In genomic region chr4:20623936-20624335, GRCh38 we compare ENCODE assay signal across 25 cellular contexts.
"Had no signal": no experiment of that assay in that cellular context is flagged by ENCODE, and none has a peak within 500 bp of the region (broad histone marks: within the 10 kb centered on the region; RNA-seq: fewer than 3 reads in every experiment).

No MANE protein-coding gene starts in this region.

- H3K27me3 ChIP-seq: breast epithelium, esophagus squamous epithelium, right atrium auricular region, suprapubic skin, transverse colon, vagina had no signal

- FAIRE-seq: astrocyte, small intestine had no signal

- H3K4me3 Mint-ChIP-seq: effector memory CD8-positive, alpha-beta T cell; natural killer cell treated with Interleukin-12 subunit alpha and Interleukin-12 subunit beta and Interleukin-15 and Interleukin-18, amount 100 ng/mL, for 72 hours; stimulated activated naive CD8-positive, alpha-beta T cell treated with anti-CD3 and anti-CD28 coated beads, Interleukin-15, amount 100 ng/mL, for 72 hours had no signal

- H3K27me3 Mint-ChIP-seq: progenitor cell of endocrine pancreas had no signal

- H3K27ac Mint-ChIP-seq: effector memory CD8-positive, alpha-beta T cell; natural killer cell treated with Interleukin-12 subunit alpha and Interleukin-12 subunit beta and Interleukin-15 and Interleukin-18, amount 100 ng/mL, for 72 hours; progenitor cell of endocrine pancreas had no signal

- H3K4me1 ChIP-seq: breast epithelium, esophagus squamous epithelium, right atrium auricular region, suprapubic skin, vagina had no signal

- H3K36me3 ChIP-seq: breast epithelium, esophagus squamous epithelium, right atrium auricular region, suprapubic skin, transverse colon, vagina had no signal

- ATAC-seq: effector memory CD8-positive, alpha-beta T cell; left cardiac atrium; natural killer cell treated with Interleukin-12 subunit alpha and Interleukin-12 subunit beta and Interleukin-15 and Interleukin-18, amount 100 ng/mL, for 72 hours; stimulated activated naive CD8-positive, alpha-beta T cell treated with anti-CD3 and anti-CD28 coated beads, Interleukin-15, amount 100 ng/mL, for 72 hours had no signal

- H3K4me3 ChIP-seq: breast epithelium, esophagus squamous epithelium, right atrium auricular region, suprapubic skin, transverse colon, vagina had no signal

- DNase-seq: activated CD4-positive, alpha-beta T cell treated with anti-CD3 and anti-CD28 coated beads for 1 hour; activated CD8-positive, alpha-beta memory T cell treated with anti-CD3 and anti-CD28 coated beads for 24 hours; activated CD8-positive, alpha-beta memory T cell treated with anti-CD3 and anti-CD28 coated beads, Interleukin-2, amount 50 U/mL, for 48 hours; activated effector memory CD4-positive, alpha-beta T cell treated with Interleukin-2 at 50 U/mL for 16 hours; activated naive CD4-positive, alpha-beta T cell treated with anti-CD3 and anti-CD28 coated beads, Interleukin-2, amount 50 U/mL, for 16 hours; activated T-cell treated with anti-CD3 and anti-CD28 coated beads, Interleukin-2, amount 50 U/mL, for 48 hours; dermis blood vessel endothelial cell; effector memory CD8-positive, alpha-beta T cell; esophagus squamous epithelium; left cardiac atrium; nucleus accumbens; small intestine; stimulated activated CD4-positive, alpha-beta T cell treated with anti-CD3 and anti-CD28 coated beads, Interleukin-15, amount 100 ng/mL, for 24 hours; stimulated activated CD4-positive, alpha-beta T cell treated with anti-CD3 and anti-CD28 coated beads, Interleukin-2, amount 100 ng/mL, for 48 hours; stimulated activated naive CD8-positive, alpha-beta T cell treated with anti-CD3 and anti-CD28 coated beads, Interleukin-15, amount 100 ng/mL, for 72 hours; T1000; transverse colon had no signal

- H3K4me1 Mint-ChIP-seq: stimulated activated naive CD8-positive, alpha-beta T cell treated with anti-CD3 and anti-CD28 coated beads, Interleukin-15, amount 100 ng/mL, for 72 hours had no signal

- H3K9me3 Mint-ChIP-seq: effector memory CD8-positive, alpha-beta T cell; natural killer cell treated with Interleukin-12 subunit alpha and Interleukin-12 subunit beta and Interleukin-15 and Interleukin-18, amount 100 ng/mL, for 72 hours; stimulated activated naive CD8-positive, alpha-beta T cell treated with anti-CD3 and anti-CD28 coated beads, Interleukin-15, amount 100 ng/mL, for 72 hours had no signal

- H3K36me3 Mint-ChIP-seq: natural killer cell treated with Interleukin-12 subunit alpha and Interleukin-12 subunit beta and Interleukin-15 and Interleukin-18, amount 100 ng/mL, for 72 hours had no signal

- H3K27ac ChIP-seq: breast epithelium, esophagus squamous epithelium, right atrium auricular region, suprapubic skin, transverse colon, vagina, VCaP had no signal

- H3K9me3 ChIP-seq: breast epithelium, esophagus squamous epithelium, right atrium auricular region, suprapubic skin, transverse colon, vagina had no signal
